Comparison of ENCODE assay signal across 12 cellular contexts in genomic region chr4:2330119-2331042, GRCh38.
DNase-seq lines count a peak whose midpoint lies in the region; ATAC-seq lines count a peak whose summit lies in the region.
"Had no signal": no experiment of that assay in that cellular context is flagged by ENCODE, and none has a peak within 500 bp of the region (broad histone marks: within the 10 kb centered on the region; RNA-seq: fewer than 3 reads in every experiment).

No MANE protein-coding gene starts in this region.

- peak; percentile 82 for DNase-seq in GM04503 (ENCODE audit: low read depth)
- DNase-seq in NOMO-1 treated with dmso at 0.1 percent for 144 hours (lab: John Stamatoyannopoulos, UW; ENCODE audit: unreplicated experiment) = peak; percentile 89
- DNase-seq in dedifferentiated amniotic fluid mesenchymal stem cell (ENCODE audit: extremely low spot score) = peak; percentile 83
- peak; percentile 60 for DNase-seq in non-pigmented ciliary epithelial cell (ENCODE audit: low read depth)
- DNase-seq in ACHN = no peak
- no peak for DNase-seq in NCI-H1105 treated with DMSO at 0.1 percent for 48 hours (lab: John Stamatoyannopoulos, UW)
- DNase-seq in HPDE6-E6E7 (ENCODE audit: extremely low spot score) = no peak
- DNase-seq: activated CD4-positive, alpha-beta T cell treated with anti-CD3 and anti-CD28 coated beads for 4 hours; amygdala; NCI-H82; stimulated activated naive B cell treated with anti-CD40 and anti-IgM and Interleukin-4, amounts not matched to agents 10 μg/mL and 1 μg/mL and 100 μg/mL, for 72 hours had no signal

- in situ Hi-C loops in ACHN (cut with HindIII; ENCODE audit: low pct_ligation_motif_present, low pct_unique_long_range_greater_than_20kb, low sequenced_read_pairs) = no loop called here

- no peak for ATAC-seq in HG03439 (IDR thresholded peaks at IDR 0.05; ENCODE audit: unreplicated experiment)
- ATAC-seq: stimulated activated naive B cell treated with anti-CD40 and anti-IgM and Interleukin-4, amounts not matched to agents 10 μg/mL and 1 μg/mL and 100 μg/mL, for 72 hours had no signal

Comparison
In these comparisons a context has a peak if more than half of its experiments do, and no peak if none do; other contexts are left out.
1. DNase-seq: peak in GM04503 (single experiment), NOMO-1 treated with dmso at 0.1 percent for 144 hours (single experiment), dedifferentiated amniotic fluid mesenchymal stem cell (single experiment) and non-pigmented ciliary epithelial cell (single experiment); none in ACHN (single experiment), NCI-H1105 treated with DMSO at 0.1 percent for 48 hours (single experiment) and HPDE6-E6E7 (single experiment).